Comparison of ENCODE assay signal across 21 cellular contexts in genomic region chr13:111314852-111315251, GRCh38. TPM values are rescaled to one million over a fixed set of nuclear protein-coding genes. Genes with fewer than 3 reads are reported as not detected.
"Had no signal": no experiment of that assay in that cellular context is flagged by ENCODE, and none has a peak within 500 bp of the region (broad histone marks: within the 10 kb centered on the region; RNA-seq: fewer than 3 reads in every experiment).

No MANE protein-coding gene starts in this region.

- H3K36me3 ChIP-seq: neural progenitor cell, prostate gland had no signal

- DNase-seq: activated CD4-positive, alpha-beta T cell treated with anti-CD3 and anti-CD28 coated beads, Interleukin-2, amount 10 ng/mL, durations not matched to agents 24 days and 14 days; activated CD8-positive, alpha-beta memory T cell treated with anti-CD3 and anti-CD28 coated beads, Interleukin-2, amount 50 U/mL, for 4 hours; activated effector memory CD4-positive, alpha-beta T cell treated with Interleukin-2 at 50 U/mL for 16 hours; activated naive CD4-positive, alpha-beta T cell treated with anti-CD3 and anti-CD28 coated beads, Interleukin-2, amount 10 ng/mL, durations not matched to agents 7 days and 5 days; activated naive CD8-positive, alpha-beta T cell treated with anti-CD3 and anti-CD28 coated beads, Interleukin-2, amount 50 U/mL, for 24 hours; activated T-cell treated with anti-CD3 and anti-CD28 coated beads, Interleukin-2, amount 50 U/mL, for 48 hours; anterior cingulate cortex; caudate nucleus; endodermal cell; heart right ventricle; immature natural killer cell; left ventricle myocardium superior had no signal

- ATAC-seq: activated naive CD8-positive, alpha-beta T cell treated with anti-CD3 and anti-CD28 coated beads, Interleukin-2, amount 50 U/mL, for 24 hours; left ventricle myocardium superior had no signal

- H3K4me1 ChIP-seq: heart right ventricle, neural progenitor cell, prostate gland, right atrium auricular region had no signal

- H3K27ac Mint-ChIP-seq: activated CD4-positive, alpha-beta T cell treated with anti-CD3 and anti-CD28 coated beads, Interleukin-2, amount 10 ng/mL, durations not matched to agents 24 days and 14 days; activated naive CD8-positive, alpha-beta T cell treated with anti-CD3 and anti-CD28 coated beads, Interleukin-2, amount 50 U/mL, for 24 hours; endodermal cell; immature natural killer cell; neural progenitor cell; stimulated activated naive CD8-positive, alpha-beta T cell treated with anti-CD3 and anti-CD28 coated beads, Interleukin-15, Interleukin-2, amounts not matched to agents 100 ng/mL and 50 ng/mL, for 24 hours; T-helper 1 cell treated with Interleukin-12 subunit alpha and Interleukin-12 subunit beta and Interleukin-4 antibody, amounts not matched to agents 30 μg/mL and 1 μg/mL, for 36 hours had no signal

- H3K4me1 Mint-ChIP-seq: activated CD4-positive, alpha-beta T cell treated with anti-CD3 and anti-CD28 coated beads, Interleukin-2, amount 10 ng/mL, durations not matched to agents 24 days and 14 days; activated naive CD4-positive, alpha-beta T cell treated with anti-CD3 and anti-CD28 coated beads, Interleukin-2, amount 10 ng/mL, durations not matched to agents 7 days and 5 days; activated naive CD8-positive, alpha-beta T cell treated with anti-CD3 and anti-CD28 coated beads, Interleukin-2, amount 50 U/mL, for 24 hours; brain; endodermal cell had no signal

- H3K27ac ChIP-seq: heart right ventricle, neural progenitor cell, prostate gland, right atrium auricular region had no signal

- H3K27me3 ChIP-seq: heart right ventricle, neural progenitor cell, right atrium auricular region, tibial nerve had no signal

- H3K4me3 Mint-ChIP-seq: activated CD4-positive, alpha-beta T cell treated with anti-CD3 and anti-CD28 coated beads, Interleukin-2, amount 10 ng/mL, durations not matched to agents 24 days and 14 days; activated naive CD4-positive, alpha-beta T cell treated with anti-CD3 and anti-CD28 coated beads, Interleukin-2, amount 10 ng/mL, durations not matched to agents 7 days and 5 days; activated naive CD8-positive, alpha-beta T cell treated with anti-CD3 and anti-CD28 coated beads, Interleukin-2, amount 50 U/mL, for 24 hours; brain; endodermal cell; immature natural killer cell; neural progenitor cell; stimulated activated naive CD8-positive, alpha-beta T cell treated with anti-CD3 and anti-CD28 coated beads, Interleukin-15, Interleukin-2, amounts not matched to agents 100 ng/mL and 50 ng/mL, for 24 hours; T-helper 1 cell treated with Interleukin-12 subunit alpha and Interleukin-12 subunit beta and Interleukin-4 antibody, amounts not matched to agents 30 μg/mL and 1 μg/mL, for 36 hours had no signal

- H3K27me3 Mint-ChIP-seq: activated CD4-positive, alpha-beta T cell treated with anti-CD3 and anti-CD28 coated beads, Interleukin-2, amount 10 ng/mL, durations not matched to agents 24 days and 14 days; activated naive CD4-positive, alpha-beta T cell treated with anti-CD3 and anti-CD28 coated beads, Interleukin-2, amount 10 ng/mL, durations not matched to agents 7 days and 5 days; activated naive CD8-positive, alpha-beta T cell treated with anti-CD3 and anti-CD28 coated beads, Interleukin-2, amount 50 U/mL, for 24 hours; brain; stimulated activated naive CD8-positive, alpha-beta T cell treated with anti-CD3 and anti-CD28 coated beads, Interleukin-15, Interleukin-2, amounts not matched to agents 100 ng/mL and 50 ng/mL, for 24 hours had no signal

- H3K4me3 ChIP-seq: heart right ventricle, neural progenitor cell, prostate gland, right atrium auricular region, tibial nerve had no signal

- H3K9me3 ChIP-seq: prostate gland had no signal

RNA-seq across cellular contexts. Expression of gene TEX29, which starts 5.6 kb away (rescaled TPM):
- total RNA-seq: epithelial cell of proximal tubule, right atrium auricular region, skeletal muscle tissue had no signal
